Comparison of ENCODE assay signal across 1 cellular context in genomic region chr2:101127319-101128056, GRCh38.
TF ChIP-seq lines count a peak whose summit lies in the region.

No MANE protein-coding gene starts in this region.

TF ChIP-seq in WTC11, 78 proteins besides CTCF, POLR2A, EP300 and RAD21 (continued from another document):
- TF ChIP-seq ARID4B (CRISPR knock-in tag; IDR thresholded peaks at IDR 0.05; ENCODE audit: borderline replicate concordance) (no peak), ZNF512 (CRISPR knock-in tag; IDR thresholded peaks at IDR 0.05; ENCODE audit: borderline replicate concordance) (no peak), JUN (CRISPR knock-in tag; IDR thresholded peaks at IDR 0.05) (no peak), TCF7 (CRISPR knock-in tag; IDR thresholded peaks at IDR 0.05; ENCODE audit: low read depth) (no peak), ZNF425 (CRISPR knock-in tag; conservative IDR thresholded peaks at IDR 0.05) (no peak), GRHL2 (CRISPR knock-in tag; IDR thresholded peaks at IDR 0.05; ENCODE audit: insufficient replicate concordance, severe bottlenecking) (no peak), HMGA2 (CRISPR knock-in tag; IDR thresholded peaks at IDR 0.05) (no peak), NFYB (CRISPR knock-in tag; conservative IDR thresholded peaks at IDR 0.05; ENCODE audit: low read depth) (no peak)
- TF ChIP-seq, protein P1, sequence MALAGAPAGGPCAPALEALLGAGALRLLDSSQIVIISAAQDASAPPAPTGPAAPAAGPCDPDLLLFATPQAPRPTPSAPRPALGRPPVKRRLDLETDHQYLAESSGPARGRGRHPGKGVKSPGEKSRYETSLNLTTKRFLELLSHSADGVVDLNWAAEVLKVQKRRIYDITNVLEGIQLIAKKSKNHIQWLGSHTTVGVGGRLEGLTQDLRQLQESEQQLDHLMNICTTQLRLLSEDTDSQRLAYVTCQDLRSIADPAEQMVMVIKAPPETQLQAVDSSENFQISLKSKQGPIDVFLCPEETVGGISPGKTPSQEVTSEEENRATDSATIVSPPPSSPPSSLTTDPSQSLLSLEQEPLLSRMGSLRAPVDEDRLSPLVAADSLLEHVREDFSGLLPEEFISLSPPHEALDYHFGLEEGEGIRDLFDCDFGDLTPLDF (CRISPR knock-in tag; IDR thresholded peaks at IDR 0.05), result no peak
- TF ChIP-seq, protein P2, sequence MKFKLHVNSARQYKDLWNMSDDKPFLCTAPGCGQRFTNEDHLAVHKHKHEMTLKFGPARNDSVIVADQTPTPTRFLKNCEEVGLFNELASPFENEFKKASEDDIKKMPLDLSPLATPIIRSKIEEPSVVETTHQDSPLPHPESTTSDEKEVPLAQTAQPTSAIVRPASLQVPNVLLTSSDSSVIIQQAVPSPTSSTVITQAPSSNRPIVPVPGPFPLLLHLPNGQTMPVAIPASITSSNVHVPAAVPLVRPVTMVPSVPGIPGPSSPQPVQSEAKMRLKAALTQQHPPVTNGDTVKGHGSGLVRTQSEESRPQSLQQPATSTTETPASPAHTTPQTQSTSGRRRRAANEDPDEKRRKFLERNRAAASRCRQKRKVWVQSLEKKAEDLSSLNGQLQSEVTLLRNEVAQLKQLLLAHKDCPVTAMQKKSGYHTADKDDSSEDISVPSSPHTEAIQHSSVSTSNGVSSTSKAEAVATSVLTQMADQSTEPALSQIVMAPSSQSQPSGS (CRISPR knock-in tag; IDR thresholded peaks at IDR 0.05; ENCODE audit: borderline replicate concordance, low read depth), result no peak
- TF ChIP-seq, protein P3, sequence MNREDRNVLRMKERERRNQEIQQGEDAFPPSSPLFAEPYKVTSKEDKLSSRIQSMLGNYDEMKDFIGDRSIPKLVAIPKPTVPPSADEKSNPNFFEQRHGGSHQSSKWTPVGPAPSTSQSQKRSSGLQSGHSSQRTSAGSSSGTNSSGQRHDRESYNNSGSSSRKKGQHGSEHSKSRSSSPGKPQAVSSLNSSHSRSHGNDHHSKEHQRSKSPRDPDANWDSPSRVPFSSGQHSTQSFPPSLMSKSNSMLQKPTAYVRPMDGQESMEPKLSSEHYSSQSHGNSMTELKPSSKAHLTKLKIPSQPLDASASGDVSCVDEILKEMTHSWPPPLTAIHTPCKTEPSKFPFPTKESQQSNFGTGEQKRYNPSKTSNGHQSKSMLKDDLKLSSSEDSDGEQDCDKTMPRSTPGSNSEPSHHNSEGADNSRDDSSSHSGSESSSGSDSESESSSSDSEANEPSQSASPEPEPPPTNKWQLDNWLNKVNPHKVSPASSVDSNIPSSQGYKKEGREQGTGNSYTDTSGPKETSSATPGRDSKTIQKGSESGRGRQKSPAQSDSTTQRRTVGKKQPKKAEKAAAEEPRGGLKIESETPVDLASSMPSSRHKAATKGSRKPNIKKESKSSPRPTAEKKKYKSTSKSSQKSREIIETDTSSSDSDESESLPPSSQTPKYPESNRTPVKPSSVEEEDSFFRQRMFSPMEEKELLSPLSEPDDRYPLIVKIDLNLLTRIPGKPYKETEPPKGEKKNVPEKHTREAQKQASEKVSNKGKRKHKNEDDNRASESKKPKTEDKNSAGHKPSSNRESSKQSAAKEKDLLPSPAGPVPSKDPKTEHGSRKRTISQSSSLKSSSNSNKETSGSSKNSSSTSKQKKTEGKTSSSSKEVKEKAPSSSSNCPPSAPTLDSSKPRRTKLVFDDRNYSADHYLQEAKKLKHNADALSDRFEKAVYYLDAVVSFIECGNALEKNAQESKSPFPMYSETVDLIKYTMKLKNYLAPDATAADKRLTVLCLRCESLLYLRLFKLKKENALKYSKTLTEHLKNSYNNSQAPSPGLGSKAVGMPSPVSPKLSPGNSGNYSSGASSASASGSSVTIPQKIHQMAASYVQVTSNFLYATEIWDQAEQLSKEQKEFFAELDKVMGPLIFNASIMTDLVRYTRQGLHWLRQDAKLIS (CRISPR knock-in tag; IDR thresholded peaks at IDR 0.05; ENCODE audit: borderline replicate concordance), result no peak
